In the genomic region with DNA sequence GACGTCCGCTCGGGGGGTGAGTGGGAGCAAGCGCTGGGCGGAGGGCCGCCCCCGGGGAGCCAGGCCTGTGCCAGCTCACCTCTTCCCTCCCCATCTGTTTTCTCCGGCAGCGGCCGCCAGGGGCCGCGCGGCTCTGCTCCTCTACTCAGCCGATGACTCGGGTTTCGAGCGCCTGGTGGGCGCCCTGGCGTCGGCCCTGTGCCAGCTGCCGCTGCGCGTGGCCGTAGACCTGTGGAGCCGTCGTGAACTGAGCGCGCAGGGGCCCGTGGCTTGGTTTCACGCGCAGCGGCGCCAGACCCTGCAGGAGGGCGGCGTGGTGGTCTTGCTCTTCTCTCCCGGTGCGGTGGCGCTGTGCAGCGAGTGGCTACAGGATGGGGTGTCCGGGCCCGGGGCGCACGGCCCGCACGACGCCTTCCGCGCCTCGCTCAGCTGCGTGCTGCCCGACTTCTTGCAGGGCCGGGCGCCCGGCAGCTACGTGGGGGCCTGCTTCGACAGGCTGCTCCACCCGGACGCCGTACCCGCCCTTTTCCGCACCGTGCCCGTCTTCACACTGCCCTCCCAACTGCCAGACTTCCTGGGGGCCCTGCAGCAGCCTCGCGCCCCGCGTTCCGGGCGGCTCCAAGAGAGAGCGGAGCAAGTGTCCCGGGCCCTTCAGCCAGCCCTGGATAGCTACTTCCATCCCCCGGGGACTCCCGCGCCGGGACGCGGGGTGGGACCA, we compare ENCODE assay signal across 8 cellular contexts. TPM values are rescaled to one million over a fixed set of nuclear protein-coding genes. Genes with fewer than 3 reads are reported as not detected.
DNase-seq lines count a peak whose midpoint lies in the region; ATAC-seq and TF ChIP-seq lines count a peak whose summit lies in the region.

No MANE protein-coding gene starts in this region.

- peaks cover 6% of the 10 kb centered on the region for H3K36me3 ChIP-seq in cardiac muscle cell
- H3K36me3 ChIP-seq in transverse colon = no peaks in the 10 kb centered on the region

- H3K4me3 ChIP-seq in cardiac muscle cell (peak overlapping the region; percentile 47), transverse colon (peak overlapping the region; percentile 64 to 94 (median 86))

- H3K27ac Mint-ChIP-seq in activated naive CD4-positive, alpha-beta T cell treated with anti-CD3 and anti-CD28 coated beads, Interleukin-2, amount 10 ng/mL, durations not matched to agents 7 days and 5 days = peak overlapping the region; percentile 95

- no peaks in the 10 kb centered on the region for H3K27me3 ChIP-seq in cardiac muscle cell
- no peaks in the 10 kb centered on the region for H3K27me3 ChIP-seq in transverse colon

- WGBS in transverse colon (ENCODE audit: low coverage in 1 of 2), 2 donors = 1% methylated on average over 56 of the region's 77 CpGs; no CpG with 5 or more reads in 1 of the 2 donors

- intact Hi-C loops in transverse colon (cut with DNase I; ENCODE audit: low total_unique reads) = no loop called here

- DNase-seq in GF-D8 (lab: John Stamatoyannopoulos, UW) = peak; percentile 67
- peak; percentile 82 to 88 for DNase-seq in Kasumi-1 (lab: John Stamatoyannopoulos, UW)
- peak; percentile 89 for DNase-seq in SK-N-DZ (ENCODE audit: low spot score)
- peak; percentile 91 for DNase-seq in activated naive CD4-positive, alpha-beta T cell treated with anti-CD3 and anti-CD28 coated beads, Interleukin-2, amount 10 ng/mL, durations not matched to agents 7 days and 5 days
- DNase-seq in cardiac muscle cell (ENCODE audit: low read depth in 1 of 2, low spot score in 1 of 2) = peak; percentile 86 to 87
- peak; percentile 61 for DNase-seq in pons (ENCODE audit: low spot score)
- DNase-seq in transverse colon = peak; percentile 89

- H3K9me3 ChIP-seq in cardiac muscle cell (ENCODE audit: low read depth) (no peaks in the 10 kb centered on the region), transverse colon (no peaks in the 10 kb centered on the region)

- peaks cover 8% of the 10 kb centered on the region for H3K27me3 Mint-ChIP-seq in activated naive CD4-positive, alpha-beta T cell treated with anti-CD3 and anti-CD28 coated beads, Interleukin-2, amount 10 ng/mL, durations not matched to agents 7 days and 5 days

- peak overlapping the region; percentile 97 for H3K4me3 Mint-ChIP-seq in activated naive CD4-positive, alpha-beta T cell treated with anti-CD3 and anti-CD28 coated beads, Interleukin-2, amount 10 ng/mL, durations not matched to agents 7 days and 5 days

- H3K27ac ChIP-seq in cardiac muscle cell (peak overlapping the region; percentile 95), transverse colon (peak overlapping the region; percentile 90 to 100 (median 96))

- in situ Hi-C loops in transverse colon (cut with MboI; ENCODE audit: low pct_ligation_motif_present in 1 of 4, low pct_unique_long_range_greater_than_20kb in 1 of 4, low sequenced_read_pairs in 3 of 4) = no loop called here

- peak; percentile 61 for ATAC-seq in GM21825 (IDR thresholded peaks at IDR 0.05; ENCODE audit: unreplicated experiment)

- peak; percentile 76 for TF ChIP-seq CTCF in cardiac muscle cell (IDR thresholded peaks at IDR 0.05; ENCODE audit: low read depth, low read length)
- peak; percentile 66 to 91 (median 81) for TF ChIP-seq CTCF in transverse colon (IDR thresholded peaks at IDR 0.05)

- no peaks in the 10 kb centered on the region for H3K9me3 Mint-ChIP-seq in activated naive CD4-positive, alpha-beta T cell treated with anti-CD3 and anti-CD28 coated beads, Interleukin-2, amount 10 ng/mL, durations not matched to agents 7 days and 5 days

- no peaks in the 10 kb centered on the region for H3K4me1 ChIP-seq in cardiac muscle cell (ENCODE audit: low read depth)
- peaks cover 11 to 35% (median 27%) of the 10 kb centered on the region in 4 donors for H3K4me1 ChIP-seq in transverse colon

- peaks cover 35% of the 10 kb centered on the region for H3K4me1 Mint-ChIP-seq in activated naive CD4-positive, alpha-beta T cell treated with anti-CD3 and anti-CD28 coated beads, Interleukin-2, amount 10 ng/mL, durations not matched to agents 7 days and 5 days

- CTCF ChIA-PET in activated naive CD4-positive, alpha-beta T cell treated with anti-CD3 and anti-CD28 coated beads, Interleukin-2, amount 10 ng/mL, durations not matched to agents 7 days and 5 days (lab: Charles Lee) = interaction anchor here (0.6 to 5.2 kb wide), 25 partner anchors 10 to 389 kb away, joined by 3 to 62 read pairs (median 6); a partner anchor contains a TSS

- TF ChIP-seq POLR2A in transverse colon (IDR thresholded peaks at IDR 0.05) = no peak

- peaks cover 18% of the 10 kb centered on the region for H3K36me3 Mint-ChIP-seq in activated naive CD4-positive, alpha-beta T cell treated with anti-CD3 and anti-CD28 coated beads, Interleukin-2, amount 10 ng/mL, durations not matched to agents 7 days and 5 days

- TF ChIP-seq EP300 in transverse colon (IDR thresholded peaks at IDR 0.05; ENCODE audit: low read depth) = no peak

RNA-seq across cellular contexts. Expression of a gene that starts 0.6 kb away (rescaled TPM):
- 56.5 and 59.8 TPM in 2 replicates for polyA plus RNA-seq in SK-N-DZ (2014; cell fraction: cytosol; rRNA removed)
- 183 and 206 TPM in 2 replicates for polyA plus RNA-seq in SK-N-DZ (2014; cell fraction: nucleus; rRNA removed)
- total RNA-seq in cardiac muscle cell (151 and 178 TPM in 2 replicates), transverse colon (10 to 100 TPM in 3 of 4 donors, 1 to 10 TPM in 1; 7.1 to 36.8 (median 18.9) TPM)
- polyA plus RNA-seq in cardiac muscle cell = 179 and 225 TPM in 2 replicates

RNA-seq across cellular contexts. Expression of a gene that starts 16.1 kb away (rescaled TPM):
- 6.8 and 14.1 TPM in 2 replicates for polyA plus RNA-seq in SK-N-DZ (2014; cell fraction: cytosol; rRNA removed)
- polyA plus RNA-seq in SK-N-DZ (2014; cell fraction: nucleus; rRNA removed) = 16.6 and 18.1 TPM in 2 replicates
- 33.7 and 49.2 TPM in 2 replicates for total RNA-seq in cardiac muscle cell
- 59.8 and 61.2 TPM in 2 replicates for polyA plus RNA-seq in cardiac muscle cell
- total RNA-seq in transverse colon = 10 to 100 TPM; 61.1 to 74.4 (median 67.1) TPM

RNA-seq across cellular contexts. Expression of a gene that starts 19.2 kb away (rescaled TPM):
- 3.3 and 3.7 TPM in 2 replicates for polyA plus RNA-seq in SK-N-DZ (2014; cell fraction: cytosol; rRNA removed)
- polyA plus RNA-seq in SK-N-DZ (2014; cell fraction: nucleus; rRNA removed) = 2.7 and 3.1 TPM in 2 replicates
- total RNA-seq in cardiac muscle cell (9.8 and 11.0 TPM in 2 replicates), transverse colon (1 to 10 TPM in 3 of 4 donors, under 1 TPM in 1; 0.20 to 3.0 (median 1.6) TPM)
- polyA plus RNA-seq in cardiac muscle cell = 13.6 TPM in 2 replicates

RNA-seq across cellular contexts. Expression of a gene that starts 30.4 kb away (rescaled TPM):
- polyA plus RNA-seq in SK-N-DZ (2014; cell fraction: cytosol; rRNA removed) = 1.5 and 3.4 TPM in 2 replicates
- polyA plus RNA-seq in SK-N-DZ (2014; cell fraction: nucleus; rRNA removed) = 6.8 and 7.4 TPM in 2 replicates
- total RNA-seq in cardiac muscle cell (1.3 and 3.7 TPM in 2 replicates), transverse colon (100 to 1,000 TPM in 2 of 4 donors, 10 to 100 TPM in 2; 81.5 to 178 (median 108) TPM)
- 0.89 and 1.2 TPM in 2 replicates for polyA plus RNA-seq in cardiac muscle cell

RNA-seq across cellular contexts. Expression of a gene that starts 42.6 kb away (rescaled TPM):
- 59.7 and 80.2 TPM in 2 replicates for polyA plus RNA-seq in SK-N-DZ (2014; cell fraction: cytosol; rRNA removed)
- polyA plus RNA-seq in SK-N-DZ (2014; cell fraction: nucleus; rRNA removed) = 38.4 and 52.8 TPM in 2 replicates
- total RNA-seq in cardiac muscle cell = 42.0 and 58.0 TPM in 2 replicates
- polyA plus RNA-seq in cardiac muscle cell = 50.6 TPM in 2 replicates
- 10 to 100 TPM in 3 of 4 donors, 1 to 10 TPM in 1; 5.8 to 73.0 (median 28.5) TPM for total RNA-seq in transverse colon

Comparison
In these comparisons a context has a peak if more than half of its experiments do, and no peak if none do; other contexts are left out.
1. Peak in every context shown above with its lines: DNase-seq, ATAC-seq, H3K4me3 ChIP-seq and H3K27ac ChIP-seq.